In genomic region chr5:168844566-168845296, GRCh38 we compare ENCODE assay signal across 14 cellular contexts.
DNase-seq lines count a peak whose midpoint lies in the region; ATAC-seq, FAIRE-seq and TF ChIP-seq lines count a peak whose summit lies in the region.
"Had no signal": no experiment of that assay in that cellular context is flagged by ENCODE, and none has a peak within 500 bp of the region (broad histone marks: within the 10 kb centered on the region; RNA-seq: fewer than 3 reads in every experiment).

No MANE protein-coding gene starts in this region.

- peaks cover 80% of the 10 kb centered on the region for H3K27me3 ChIP-seq in endodermal cell (ENCODE audit: control insufficient read depth, insufficient read depth, low read length, poor library complexity, severe bottlenecking)

- 83 to 93% methylated on average over 16 to 27 of the region's 27 CpGs for WGBS in endodermal cell (ENCODE audit: insufficient coverage in 1 of 2, insufficient read length in 1 of 2), 2 experiments

- H3K9ac ChIP-seq in endodermal cell (ENCODE audit: extremely low read depth, low read length, poor library complexity, severe bottlenecking), result no peak overlapping the region

- ATAC-seq in left cardiac atrium (peak; percentile 58 to 71), Right ventricle myocardium superior (ENCODE audit: poor library complexity) (no peak), HG02840 (IDR thresholded peaks at IDR 0.05; ENCODE audit: low FRiP score, unreplicated experiment) (no peak), GM21529 (IDR thresholded peaks at IDR 0.05; ENCODE audit: unreplicated experiment) (no peak)
- ATAC-seq in stimulated activated naive CD8-positive, alpha-beta T cell treated with anti-CD3 and anti-CD28 coated beads, Interleukin-15, amount 100 ng/mL, for 72 hours, result no peak

- H3K27ac Mint-ChIP-seq in endodermal cell (no peak overlapping the region), nephron progenitor cell (peak overlapping the region; percentile 79)
- H3K27ac Mint-ChIP-seq in stimulated activated naive CD8-positive, alpha-beta T cell treated with anti-CD3 and anti-CD28 coated beads, Interleukin-15, amount 100 ng/mL, for 72 hours, result peak overlapping the region in 1 of 2 donors; percentile 8

- no peak overlapping the region for H3K4me3 ChIP-seq in endodermal cell (ENCODE audit: low read length)
- H3K4me3 ChIP-seq: HAP-1 had no signal

- TF ChIP-seq CTCF in endodermal cell (conservative IDR thresholded peaks at IDR 0.05) (no peak), nephron progenitor cell (IDR thresholded peaks at IDR 0.05) (no peak)

- peaks cover 54% of the 10 kb centered on the region for H3K27me3 Mint-ChIP-seq in endodermal cell (ENCODE audit: insufficient read depth)
- H3K27me3 Mint-ChIP-seq in nephron progenitor cell (ENCODE audit: low read depth, poor library complexity), result peaks cover 13% of the 10 kb centered on the region
- peaks cover 65% of the 10 kb centered on the region for H3K27me3 Mint-ChIP-seq in stimulated activated naive CD8-positive, alpha-beta T cell treated with anti-CD3 and anti-CD28 coated beads, Interleukin-15, amount 100 ng/mL, for 72 hours

- H3K9me3 Mint-ChIP-seq in endodermal cell (no peaks in the 10 kb centered on the region), nephron progenitor cell (no peaks in the 10 kb centered on the region)
- no peaks in the 10 kb centered on the region for H3K9me3 Mint-ChIP-seq in stimulated activated naive CD8-positive, alpha-beta T cell treated with anti-CD3 and anti-CD28 coated beads, Interleukin-15, amount 100 ng/mL, for 72 hours

- no peaks in the 10 kb centered on the region for H3K36me3 Mint-ChIP-seq in endodermal cell (ENCODE audit: low read depth)
- H3K36me3 Mint-ChIP-seq in nephron progenitor cell (ENCODE audit: low read depth), result no peaks in the 10 kb centered on the region

- no peaks in the 10 kb centered on the region for H3K4me1 ChIP-seq in endodermal cell (ENCODE audit: control insufficient read depth, insufficient read depth, low read length)
- H3K4me1 ChIP-seq: HAP-1 had no signal

- peaks cover 23% of the 10 kb centered on the region for H3K4me1 Mint-ChIP-seq in endodermal cell
- peaks cover 81% of the 10 kb centered on the region for H3K4me1 Mint-ChIP-seq in nephron progenitor cell
- H3K4me1 Mint-ChIP-seq in stimulated activated naive CD8-positive, alpha-beta T cell treated with anti-CD3 and anti-CD28 coated beads, Interleukin-15, amount 100 ng/mL, for 72 hours, result no peaks in the 10 kb centered on the region

- no peaks in the 10 kb centered on the region for H3K9me3 ChIP-seq in endodermal cell (ENCODE audit: control insufficient read depth, low read length)
- H3K9me3 ChIP-seq: HAP-1 had no signal

- intact Hi-C loops in left cardiac atrium (cut with DNase I) (no loop called here), Right ventricle myocardium superior (cut with DNase I) (no loop called here)

- DNase-seq in left cardiac atrium (no peak), Right ventricle myocardium superior (no peak), endodermal cell (no peak), nephron progenitor cell (peak; percentile 62), GM19239 (ENCODE audit: insufficient read length, low spot score) (no peak)
- no peak for DNase-seq in stimulated activated naive CD8-positive, alpha-beta T cell treated with anti-CD3 and anti-CD28 coated beads, Interleukin-15, amount 100 ng/mL, for 72 hours
- DNase-seq: DMS153, KBM-7, NCI-H1092, NCI-H69 had no signal

- H3K27ac ChIP-seq in endodermal cell (ENCODE audit: low read depth, low read length), result peak overlapping the region; percentile 64
- H3K27ac ChIP-seq: C4-2B had no signal

- no peak for FAIRE-seq in GM19239 (lab: Jason Lieb, UNC)

- H3K4me3 Mint-ChIP-seq in endodermal cell (no peak overlapping the region), nephron progenitor cell (peak overlapping the region; percentile 73)
- H3K4me3 Mint-ChIP-seq in stimulated activated naive CD8-positive, alpha-beta T cell treated with anti-CD3 and anti-CD28 coated beads, Interleukin-15, amount 100 ng/mL, for 72 hours, result no peak overlapping the region

- H3K36me3 ChIP-seq in endodermal cell (ENCODE audit: control insufficient read depth, insufficient read depth, low read length), result no peaks in the 10 kb centered on the region
- H3K36me3 ChIP-seq: HAP-1 had no signal

Comparison
In these comparisons a context has a peak if more than half of its experiments do, and no peak if none do; other contexts are left out.
1. ATAC-seq: peak in left cardiac atrium (2 of 2); none in Right ventricle myocardium superior (single experiment), HG02840 (single experiment), GM21529 (single experiment) and stimulated activated naive CD8-positive, alpha-beta T cell treated with anti-CD3 and anti-CD28 coated beads, Interleukin-15, amount 100 ng/mL, for 72 hours (single experiment).